ENCODE assay signal across 9 cellular contexts in genomic region chr1:152440635-152441471, GRCh38. TPM values are rescaled to one million over a fixed set of nuclear protein-coding genes. Genes with fewer than 3 reads are reported as not detected.
DNase-seq lines count a peak whose midpoint lies in the region; ATAC-seq and TF ChIP-seq lines count a peak whose summit lies in the region.
"Had no signal": no experiment of that assay in that cellular context is flagged by ENCODE, and none has a peak within 500 bp of the region (broad histone marks: within the 10 kb centered on the region; RNA-seq: fewer than 3 reads in every experiment).

No MANE protein-coding gene starts in this region.

- POLR2A ChIA-PET in CD8-positive, alpha-beta T cell (lab: Charles Lee): interaction anchor here (0.8 kb wide), 1 partner anchor 18 kb away, joined by 3 read pairs; no protein-coding TSS in a partner anchor

- peak; percentile 95 for ATAC-seq in CD8-positive, alpha-beta T cell
- ATAC-seq in GM19328 (IDR thresholded peaks at IDR 0.05; ENCODE audit: unreplicated experiment): peak; percentile 86
- peak; percentile 88 for ATAC-seq in HG03442 (IDR thresholded peaks at IDR 0.05; ENCODE audit: unreplicated experiment)
- peak; percentile 84 to 90 for ATAC-seq in natural killer cell treated with Interleukin-12 subunit alpha and Interleukin-12 subunit beta and Interleukin-15 and Interleukin-18, amount 100 ng/mL, for 72 hours
- peak; percentile 96 for ATAC-seq in stimulated activated naive CD8-positive, alpha-beta T cell treated with anti-CD3 and anti-CD28 coated beads, Interleukin-15, Interleukin-2, amounts not matched to agents 100 U/mL and 50 U/mL, for 24 hours

- H3K27ac Mint-ChIP-seq in CD8-positive, alpha-beta T cell: no peak overlapping the region
- no peak overlapping the region for H3K27ac Mint-ChIP-seq in natural killer cell treated with Interleukin-12 subunit alpha and Interleukin-12 subunit beta and Interleukin-15 and Interleukin-18, amount 100 ng/mL, for 72 hours

- intact Hi-C loops in CD8-positive, alpha-beta T cell (cut with DNase I, micrococcal nuclease): loop anchor here (1.0 to 5.0 kb wide), 6 partner anchors 17 to 389 kb away; no protein-coding TSS in a partner anchor

- no peak overlapping the region for H3K4me3 Mint-ChIP-seq in CD8-positive, alpha-beta T cell
- no peak overlapping the region for H3K4me3 Mint-ChIP-seq in natural killer cell treated with Interleukin-12 subunit alpha and Interleukin-12 subunit beta and Interleukin-15 and Interleukin-18, amount 100 ng/mL, for 72 hours

- H3K9me3 ChIP-seq in CD8-positive, alpha-beta T cell (ENCODE audit: low read length): no peaks in the 10 kb centered on the region

- H3K4me1 Mint-ChIP-seq in CD8-positive, alpha-beta T cell (ENCODE audit: low read depth): peaks cover 3% of the 10 kb centered on the region
- H3K4me1 Mint-ChIP-seq in natural killer cell treated with Interleukin-12 subunit alpha and Interleukin-12 subunit beta and Interleukin-15 and Interleukin-18, amount 100 ng/mL, for 72 hours (ENCODE audit: low read depth in 2 of 2): no peaks in the 10 kb centered on the region

- DNase-seq in CD8-positive, alpha-beta T cell: peak; percentile 35 to 76 (median 63)
- DNase-seq in NOMO-1 (lab: John Stamatoyannopoulos, UW; ENCODE audit: unreplicated experiment in 2 of 2) (peak; percentile 57 to 75), epithelial cell of esophagus (ENCODE audit: low read depth) (peak; percentile 81)
- DNase-seq in activated CD8-positive, alpha-beta memory T cell treated with anti-CD3 and anti-CD28 coated beads for 4 hours (ENCODE audit: low read depth in 2 of 2): peak; percentile 32 to 45
- DNase-seq in natural killer cell treated with Interleukin-12 subunit alpha and Interleukin-12 subunit beta and Interleukin-15 and Interleukin-18, amount 100 ng/mL, for 72 hours (ENCODE audit: low spot score): peak; percentile 76
- peak; percentile 64 for DNase-seq in stimulated activated naive CD8-positive, alpha-beta T cell treated with anti-CD3 and anti-CD28 coated beads, Interleukin-15, Interleukin-2, amounts not matched to agents 100 U/mL and 50 U/mL, for 24 hours

- no peaks in the 10 kb centered on the region for H3K27me3 ChIP-seq in CD8-positive, alpha-beta T cell (ENCODE audit: insufficient read depth, low read length)

- peaks cover 27% of the 10 kb centered on the region for H3K27me3 Mint-ChIP-seq in CD8-positive, alpha-beta T cell (ENCODE audit: low read depth)
- H3K27me3 Mint-ChIP-seq in natural killer cell treated with Interleukin-12 subunit alpha and Interleukin-12 subunit beta and Interleukin-15 and Interleukin-18, amount 100 ng/mL, for 72 hours: peaks cover 26 to 28% of the 10 kb centered on the region in 2 donors

- TF ChIP-seq CTCF in CD8-positive, alpha-beta T cell (IDR thresholded peaks at IDR 0.05): peak; percentile 75
- peak; percentile 97 for TF ChIP-seq CTCF in epithelial cell of esophagus (IDR thresholded peaks at IDR 0.05; ENCODE audit: insufficient read depth, low read depth, low read length, missing control alignments)

- H3K27ac ChIP-seq in CD8-positive, alpha-beta T cell (ENCODE audit: low read depth, low read length): no peak overlapping the region
- H3K27ac ChIP-seq: SK-N-MC had no signal

- CTCF ChIA-PET in CD8-positive, alpha-beta T cell (lab: Charles Lee): interaction anchor here (0.7 to 2.7 kb wide), 26 partner anchors 10 to 391 kb away, joined by 3 to 30 read pairs (median 4); no protein-coding TSS in a partner anchor

- H3K4me1 ChIP-seq in CD8-positive, alpha-beta T cell (ENCODE audit: insufficient read depth, low read length): no peaks in the 10 kb centered on the region

- no peaks in the 10 kb centered on the region for H3K9me3 Mint-ChIP-seq in CD8-positive, alpha-beta T cell
- no peaks in the 10 kb centered on the region for H3K9me3 Mint-ChIP-seq in natural killer cell treated with Interleukin-12 subunit alpha and Interleukin-12 subunit beta and Interleukin-15 and Interleukin-18, amount 100 ng/mL, for 72 hours

- H3K4me3 ChIP-seq in CD8-positive, alpha-beta T cell (ENCODE audit: low read depth, low read length): no peak overlapping the region
- no peak overlapping the region for H3K4me3 ChIP-seq in epithelial cell of esophagus (ENCODE audit: low read length)
- H3K4me3 ChIP-seq: SK-N-MC had no signal

- no peaks in the 10 kb centered on the region for H3K36me3 Mint-ChIP-seq in CD8-positive, alpha-beta T cell
- no peaks in the 10 kb centered on the region for H3K36me3 Mint-ChIP-seq in natural killer cell treated with Interleukin-12 subunit alpha and Interleukin-12 subunit beta and Interleukin-15 and Interleukin-18, amount 100 ng/mL, for 72 hours

- no peaks in the 10 kb centered on the region for H3K36me3 ChIP-seq in CD8-positive, alpha-beta T cell (ENCODE audit: insufficient read depth, low read length)

RNA-seq across cellular contexts. Expression of gene CRNN, which starts 26.8 kb away (rescaled TPM):
- total RNA-seq in CD8-positive, alpha-beta T cell: not detected
- not detected for total RNA-seq in natural killer cell treated with Interleukin-12 subunit alpha and Interleukin-12 subunit beta and Interleukin-15 and Interleukin-18, amount 100 ng/mL, for 72 hours
